Comparison of ENCODE assay signal across 1 cellular context in the genomic region with DNA sequence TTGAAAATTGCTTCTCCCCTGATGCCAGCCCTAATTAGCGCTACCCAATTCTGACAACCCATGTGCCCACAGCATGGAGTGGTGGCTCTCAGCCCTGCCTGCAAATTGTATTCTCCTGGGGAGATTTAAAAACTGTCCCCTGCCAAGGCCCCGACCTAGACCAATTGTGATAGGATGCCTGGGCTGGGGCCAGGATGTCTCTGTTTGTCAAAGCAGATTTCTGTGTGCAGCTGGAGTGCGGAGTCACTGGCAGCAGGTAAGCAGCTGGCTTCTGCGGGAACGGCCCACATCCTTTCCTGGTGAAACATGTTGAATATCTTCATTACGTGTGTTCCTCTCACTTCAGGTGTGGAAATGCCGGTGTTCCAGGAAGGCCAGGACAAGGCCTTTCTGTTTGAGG.
TF ChIP-seq lines count a peak whose summit lies in the region.

No MANE protein-coding gene starts in this region.

TF ChIP-seq in H1, 55 proteins besides CTCF, POLR2A, EP300 and RAD21:
- TF ChIP-seq NANOG (IDR thresholded peaks at IDR 0.05; ENCODE audit: insufficient read depth, low read depth, low read length, poor library complexity, severe bottlenecking) (no peak), CBX8 (IDR thresholded peaks at IDR 0.05; ENCODE audit: borderline replicate concordance, low read depth, low read length) (no peak), CREB1 (IDR thresholded peaks at IDR 0.05) (no peak), BCL11A (IDR thresholded peaks at IDR 0.05; ENCODE audit: low read depth in 2 of 2, low read length in 2 of 2) (no peak), KDM1A (IDR thresholded peaks at IDR 0.05; ENCODE audit: borderline replicate concordance, low read length) (no peak), CTBP2 (IDR thresholded peaks at IDR 0.05; ENCODE audit: borderline replicate concordance, insufficient read depth, insufficient read length, low read length) (no peak), GABPA (IDR thresholded peaks at IDR 0.05; ENCODE audit: borderline replicate concordance, insufficient read depth, low read length) (no peak), CHD2 (IDR thresholded peaks at IDR 0.05; ENCODE audit: low read length) (no peak), SRF (IDR thresholded peaks at IDR 0.05; ENCODE audit: low read depth, low read length) (no peak), GTF2F1 (IDR thresholded peaks at IDR 0.05; ENCODE audit: borderline replicate concordance, low read depth, low read length) (no peak), TAF7 (optimal IDR thresholded peaks at IDR 0.05; ENCODE audit: borderline replicate concordance, low read depth, low read length) (no peak), SP1 (IDR thresholded peaks at IDR 0.05; ENCODE audit: low read depth, low read length) (no peak), MAFK (IDR thresholded peaks at IDR 0.05; ENCODE audit: low read depth, low read length) (no peak), HDAC6 (IDR thresholded peaks at IDR 0.05; ENCODE audit: low read depth, low read length) (no peak), CBX5 (IDR thresholded peaks at IDR 0.05; ENCODE audit: low read depth, low read length) (no peak), KDM4A (IDR thresholded peaks at IDR 0.05; ENCODE audit: low read depth, low read length, severe bottlenecking) (no peak)
- TF ChIP-seq, protein P1, sequence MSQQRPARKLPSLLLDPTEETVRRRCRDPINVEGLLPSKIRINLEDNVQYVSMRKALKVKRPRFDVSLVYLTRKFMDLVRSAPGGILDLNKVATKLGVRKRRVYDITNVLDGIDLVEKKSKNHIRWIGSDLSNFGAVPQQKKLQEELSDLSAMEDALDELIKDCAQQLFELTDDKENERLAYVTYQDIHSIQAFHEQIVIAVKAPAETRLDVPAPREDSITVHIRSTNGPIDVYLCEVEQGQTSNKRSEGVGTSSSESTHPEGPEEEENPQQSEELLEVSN (IDR thresholded peaks at IDR 0.05): no peak
